3 cellular contexts compared by ENCODE assay signal in genomic region chr20:45299786-45300185, GRCh38. TPM values are rescaled to one million over a fixed set of nuclear protein-coding genes. Genes with fewer than 3 reads are reported as not detected.
"Had no signal": no experiment of that assay in that cellular context is flagged by ENCODE, and none has a peak within 500 bp of the region (broad histone marks: within the 10 kb centered on the region; RNA-seq: fewer than 3 reads in every experiment).

No MANE protein-coding gene starts in this region.

- H3K4me3 ChIP-seq: GM12878 had no signal

- DNase-seq: GDM1, GF-D8 had no signal

- ATAC-seq: GM12878 had no signal

RNA-seq across cellular contexts. Expression of gene MATN4, which starts 8.3 kb away (rescaled TPM):
- total RNA-seq: GM12878 had no signal
